ENCODE assay signal across 8 cellular contexts in the genomic region with DNA sequence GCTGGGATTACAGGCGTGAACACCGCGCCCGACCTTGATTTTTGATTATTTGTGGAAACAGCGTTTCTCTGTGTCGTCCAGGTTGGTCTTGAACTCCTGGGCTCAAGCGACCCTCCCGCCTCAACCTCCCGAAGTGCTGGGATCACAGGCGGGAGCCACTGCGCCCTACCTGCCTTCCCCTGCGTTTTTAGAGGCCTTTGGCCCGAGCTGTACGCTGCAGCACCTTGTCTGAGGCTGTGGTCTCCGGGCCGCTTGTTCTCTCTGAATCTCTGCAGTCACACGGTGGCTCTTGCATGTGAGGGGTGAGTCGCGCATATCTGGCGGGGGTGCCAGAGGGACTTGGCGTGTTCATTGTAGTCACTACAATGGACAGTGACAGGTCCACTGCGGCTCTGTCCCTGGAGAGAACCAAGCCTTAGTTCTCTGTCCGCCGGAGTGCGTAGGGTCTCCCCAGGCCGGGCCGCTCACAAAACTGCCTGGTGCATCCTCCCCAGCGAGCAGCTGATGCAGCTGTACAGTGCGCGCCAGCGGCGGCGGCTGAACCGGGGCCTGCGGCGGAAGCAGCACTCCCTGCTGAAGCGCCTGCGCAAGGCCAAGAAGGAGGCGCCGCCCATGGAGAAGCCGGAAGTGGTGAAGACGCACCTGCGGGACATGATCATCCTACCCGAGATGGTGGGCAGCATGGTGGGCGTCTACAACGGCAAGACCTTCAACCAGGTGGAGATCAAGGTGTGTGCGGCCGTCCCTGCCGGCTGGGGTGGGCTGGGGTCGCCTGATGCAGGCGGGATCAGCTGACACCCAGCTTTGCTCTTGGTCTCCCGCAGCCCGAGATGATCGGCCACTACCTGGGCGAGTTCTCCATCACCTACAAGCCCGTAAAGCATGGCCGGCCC. TPM values are rescaled to one million over a fixed set of nuclear protein-coding genes. Genes with fewer than 3 reads are reported as not detected.
DNase-seq lines count a peak whose midpoint lies in the region; ATAC-seq and TF ChIP-seq lines count a peak whose summit lies in the region.
"Not testable (repeated sequence)": the region's sequence is repeated elsewhere in the genome, so short reads cannot be mapped to it uniquely, and the experiment has no call there.

No MANE protein-coding gene starts in this region.

- not testable (repeated sequence) for TF ChIP-seq EP300 in stomach (IDR thresholded peaks at IDR 0.05)

- CTCF ChIA-PET in CD4-positive, alpha-beta T cell (lab: Charles Lee): not testable (repeated sequence)

- WGBS in HUES64: 84% methylated on average over 57 of the region's 57 CpGs
- WGBS in stomach, 5 donors: 70 to 74% (median 73%) methylated on average over 35 to 57 of the region's 57 CpGs

- H3K9me3 Mint-ChIP-seq in CD4-positive, alpha-beta T cell; natural killer cell: not testable (repeated sequence)

- not testable (repeated sequence) for H3K27me3 Mint-ChIP-seq in CD4-positive, alpha-beta T cell; natural killer cell (ENCODE audit: low read depth in 2 of 2)

- not testable (repeated sequence) for H3K4me1 ChIP-seq in HUES64 (ENCODE audit: insufficient read depth, low read length)
- peaks cover 17% of the 10 kb centered on the region for H3K4me1 ChIP-seq in effector memory CD4-positive, alpha-beta T cell (ENCODE audit: control insufficient read depth, insufficient read depth, low read length, poor library complexity, severe bottlenecking)
- peaks cover 19 to 46% (median 27%) of the 10 kb centered on the region in 4 donors for H3K4me1 ChIP-seq in stomach

- POLR2A ChIA-PET in CD4-positive, alpha-beta T cell (lab: Charles Lee): interaction anchor here (0.9 to 1.2 kb wide), 2 partner anchors 29 to 57 kb away, joined by 3 to 4 read pairs; no protein-coding TSS in a partner anchor

- not testable (repeated sequence) for TF ChIP-seq CTCF in CD4-positive, alpha-beta T cell (IDR thresholded peaks at IDR 0.05); natural killer cell (IDR thresholded peaks at IDR 0.05); stomach (IDR thresholded peaks at IDR 0.05)

- H3K36me3 ChIP-seq in HUES64 (ENCODE audit: insufficient read depth, low read length): peaks cover 48% of the 10 kb centered on the region
- H3K36me3 ChIP-seq in SK-N-MC (ENCODE audit: insufficient read depth, low read length): peaks cover 44% of the 10 kb centered on the region
- peaks cover 40% of the 10 kb centered on the region for H3K36me3 ChIP-seq in effector memory CD4-positive, alpha-beta T cell (ENCODE audit: control insufficient read depth, insufficient read depth, low read length)
- H3K36me3 ChIP-seq in stomach: peaks cover 38 to 56% (median 52%) of the 10 kb centered on the region in 4 donors

- peaks cover 60% of the 10 kb centered on the region for H3K36me3 Mint-ChIP-seq in CD4-positive, alpha-beta T cell (ENCODE audit: low read depth)
- not testable (repeated sequence) for H3K36me3 Mint-ChIP-seq in natural killer cell

- ATAC-seq in CD4-positive, alpha-beta T cell (ENCODE audit: poor library complexity); natural killer cell: not testable (repeated sequence)

- TF ChIP-seq POLR2A in stomach (IDR thresholded peaks at IDR 0.05): not testable (repeated sequence)

- peak overlapping the region; percentile 100 for H3K4me3 Mint-ChIP-seq in CD4-positive, alpha-beta T cell
- peak overlapping the region; percentile 95 for H3K4me3 Mint-ChIP-seq in natural killer cell

- H3K27ac Mint-ChIP-seq in CD4-positive, alpha-beta T cell: peak overlapping the region; percentile 92
- H3K27ac Mint-ChIP-seq in natural killer cell: peak overlapping the region; percentile 43 to 100

- H3K4me1 Mint-ChIP-seq in CD4-positive, alpha-beta T cell (ENCODE audit: low read depth): peaks cover 25% of the 10 kb centered on the region
- H3K4me1 Mint-ChIP-seq in natural killer cell: peaks cover 15 to 28% of the 10 kb centered on the region in 2 donors

- H3K4me3 ChIP-seq in HUES64 (ENCODE audit: low read length): peak overlapping the region; percentile 60
- H3K4me3 ChIP-seq in SK-N-MC: peak overlapping the region; percentile 97
- peak overlapping the region; percentile 98 for H3K4me3 ChIP-seq in effector memory CD4-positive, alpha-beta T cell (ENCODE audit: insufficient read depth, low read depth, low read length, poor library complexity, severe bottlenecking)
- H3K4me3 ChIP-seq in iPS-11a (ENCODE audit: low read depth, low read length): peak overlapping the region; percentile 86
- H3K4me3 ChIP-seq in stomach: peak overlapping the region; percentile 84 to 95 (median 87)

- intact Hi-C loops in CD4-positive, alpha-beta T cell (cut with DNase I, micrococcal nuclease): loop anchor here (2.0 to 5.0 kb wide), 4 partner anchors 39 to 162 kb away; partner anchors contain the start of genes ADAMTSL5 (in 2 of the 2), C19orf25 (in 1 of the 2) and FAM174C (in 1 of the 2)
- intact Hi-C loops in natural killer cell (cut with micrococcal nuclease); stomach (cut with DNase I; ENCODE audit: low total_unique reads): not testable (repeated sequence)

- DNase-seq in CD4-positive, alpha-beta T cell; SK-N-MC (ENCODE audit: low read depth, low spot score); effector memory CD4-positive, alpha-beta T cell; natural killer cell; stomach: not testable (repeated sequence)
- peak; percentile 34 for DNase-seq in activated naive CD4-positive, alpha-beta T cell treated with anti-CD3 and anti-CD28 coated beads, Interleukin-2, amount 50 U/mL, for 16 hours

- not testable (repeated sequence) for H3K27me3 ChIP-seq in CD4-positive, alpha-beta T cell (ENCODE audit: control insufficient read depth, insufficient read depth, low read length); HUES64 (ENCODE audit: insufficient read depth, low read length); effector memory CD4-positive, alpha-beta T cell (replicated peaks; ENCODE audit: control insufficient read depth, insufficient read depth, low read length, poor library complexity, severe bottlenecking); stomach

- H3K9me3 ChIP-seq in CD4-positive, alpha-beta T cell (ENCODE audit: control insufficient read depth, low read length); HUES64 (ENCODE audit: insufficient read depth, low read depth, low read length); SK-N-MC (ENCODE audit: low read depth, low read length); effector memory CD4-positive, alpha-beta T cell (ENCODE audit: control insufficient read depth, low read length); stomach: not testable (repeated sequence)

- not testable (repeated sequence) for H3K27ac ChIP-seq in CD4-positive, alpha-beta T cell (ENCODE audit: low read depth, low read length); effector memory CD4-positive, alpha-beta T cell (ENCODE audit: insufficient read depth, low read length, poor library complexity, severe bottlenecking)
- peak overlapping the region; percentile 49; the same call in 1 of the 2 replicates for H3K27ac ChIP-seq in HUES64 (ENCODE audit: low read depth, low read length)
- H3K27ac ChIP-seq in SK-N-MC: peak overlapping the region; percentile 96
- peak overlapping the region in 3 of 5 donors; percentile 86 to 92 (median 90) for H3K27ac ChIP-seq in stomach

- H3K9ac ChIP-seq in HUES64 (ENCODE audit: low read depth, low read length) (peak overlapping the region; percentile 98), SK-N-MC (ENCODE audit: insufficient read length) (peak overlapping the region; percentile 100)

RNA-seq across cellular contexts. Expression of gene RPS15, which starts 1.6 kb away (rescaled TPM):
- 1,000 to 10,000 TPM; 2,193 to 2,200 TPM for total RNA-seq in CD4-positive, alpha-beta T cell
- polyA plus RNA-seq in HUES64 (2013, experiment 1 of 2): 1,974 TPM
- 1,812 TPM for polyA plus RNA-seq in HUES64 (2013, experiment 2 of 2)
- 100 to 1,000 TPM; 731 to 872 (median 837) TPM for total RNA-seq in natural killer cell
- 1,000 to 10,000 TPM in 4 of 5 donors, 100 to 1,000 TPM in 1; 428 to 2,471 (median 1,694) TPM for total RNA-seq in stomach
- 1,000 to 10,000 TPM; 2,846 to 4,539 (median 3,866) TPM for polyA plus RNA-seq in stomach

RNA-seq across cellular contexts. Expression of gene APC2, which starts 10.2 kb away (rescaled TPM):
- under 1 TPM; 0.20 to 0.30 TPM for total RNA-seq in CD4-positive, alpha-beta T cell
- polyA plus RNA-seq in HUES64 (2013, experiment 1 of 2): 1.5 TPM
- 1.8 TPM for polyA plus RNA-seq in HUES64 (2013, experiment 2 of 2)
- total RNA-seq in natural killer cell (under 1 TPM; 0.14 to 0.58 (median 0.27) TPM), stomach (1 to 10 TPM in 2 of 5 donors, under 1 TPM in 2, not detected in 1; 0.58 to 3.5 (median 2.0) TPM)
- polyA plus RNA-seq in stomach: under 1 TPM; 0.10 to 0.31 (median 0.15) TPM

RNA-seq across cellular contexts. Expression of gene DAZAP1, which starts 32.4 kb away (rescaled TPM):
- total RNA-seq in CD4-positive, alpha-beta T cell: 100 to 1,000 TPM; 128 to 133 TPM
- 139 TPM for polyA plus RNA-seq in HUES64 (2013, experiment 1 of 2)
- 144 TPM for polyA plus RNA-seq in HUES64 (2013, experiment 2 of 2)
- total RNA-seq in natural killer cell (100 to 1,000 TPM; 166 to 207 (median 170) TPM), stomach (100 to 1,000 TPM in 1 of 5 donors, 10 to 100 TPM in 4; 21.4 to 124 (median 42.5) TPM)
- 10 to 100 TPM; 55.9 to 68.1 (median 63.4) TPM for polyA plus RNA-seq in stomach

RNA-seq across cellular contexts. Expression of gene GAMT, which starts 38.4 kb away (rescaled TPM):
- total RNA-seq in CD4-positive, alpha-beta T cell: 10 to 100 TPM; 11.0 to 13.0 TPM
- 12.3 TPM for polyA plus RNA-seq in HUES64 (2013, experiment 1 of 2)
- polyA plus RNA-seq in HUES64 (2013, experiment 2 of 2): 18.2 TPM
- total RNA-seq in natural killer cell (1 to 10 TPM; 5.1 to 7.5 (median 7.1) TPM), stomach (10 to 100 TPM in 1 of 5 donors, 1 to 10 TPM in 2, not detected in 2; 2.6 to 15.6 (median 4.5) TPM)
- 100 to 1,000 TPM in 1 of 3 donors, 10 to 100 TPM in 2; 26.8 to 102 (median 55.3) TPM for polyA plus RNA-seq in stomach

RNA-seq across cellular contexts. Expression of gene C19orf25, which starts 39.2 kb away (rescaled TPM):
- total RNA-seq in CD4-positive, alpha-beta T cell: 10 to 100 TPM; 14.9 to 15.8 TPM
- polyA plus RNA-seq in HUES64 (2013, experiment 1 of 2): 31.0 TPM
- 31.1 TPM for polyA plus RNA-seq in HUES64 (2013, experiment 2 of 2)
- total RNA-seq in natural killer cell (10 to 100 TPM; 30.2 to 42.2 (median 34.3) TPM), stomach (10 to 100 TPM in 4 of 5 donors, 1 to 10 TPM in 1; 5.4 to 84.3 (median 21.3) TPM)
- 10 to 100 TPM; 25.4 to 34.9 (median 32.7) TPM for polyA plus RNA-seq in stomach
